ENCODE assay signal across 9 cellular contexts in genomic region chr5:143398451-143399237, GRCh38. TPM values are rescaled to one million over a fixed set of nuclear protein-coding genes. Genes with fewer than 3 reads are reported as not detected.
DNase-seq lines count a peak whose midpoint lies in the region; ATAC-seq, FAIRE-seq and TF ChIP-seq lines count a peak whose summit lies in the region.
"Had no signal": no experiment of that assay in that cellular context is flagged by ENCODE, and none has a peak within 500 bp of the region (broad histone marks: within the 10 kb centered on the region; RNA-seq: fewer than 3 reads in every experiment).

No MANE protein-coding gene starts in this region.

- intact Hi-C loops in activated naive CD4-positive, alpha-beta T cell treated with anti-CD3 and anti-CD28 coated beads for 36 hours (cut with micrococcal nuclease), result no loop called here
- intact Hi-C loops in activated T-helper 1 cell treated with anti-CD3 and anti-CD28 coated beads, Interleukin-12 subunit alpha, Interleukin-12 subunit beta, Interleukin-2, Interleukin-4 antibody, amounts not matched to agents 30 ng/mL and 10 ng/mL and 1 ng/mL, durations not matched to agents 14 hours and 24 hours and 36 hours (cut with micrococcal nuclease), result loop anchor here (5.0 kb wide), 1 partner anchor 86 kb away; no protein-coding TSS in a partner anchor
- intact Hi-C loops in kidney (cut with DNase I), result loop anchor here (10.0 kb wide), 1 partner anchor 394 kb away; no protein-coding TSS in a partner anchor

- peaks cover 62% of the 10 kb centered on the region for H3K4me1 Mint-ChIP-seq in activated naive CD4-positive, alpha-beta T cell treated with anti-CD3 and anti-CD28 coated beads for 36 hours (ENCODE audit: low read depth)
- peaks cover 83% of the 10 kb centered on the region for H3K4me1 Mint-ChIP-seq in activated T-helper 1 cell treated with anti-CD3 and anti-CD28 coated beads, Interleukin-12 subunit alpha, Interleukin-12 subunit beta, Interleukin-2, Interleukin-4 antibody, amounts not matched to agents 30 ng/mL and 10 ng/mL and 1 ng/mL, durations not matched to agents 14 hours and 24 hours and 36 hours (ENCODE audit: low read depth)

- CTCF ChIA-PET in activated naive CD4-positive, alpha-beta T cell treated with anti-CD3 and anti-CD28 coated beads for 36 hours (lab: Charles Lee), result interaction anchor here (0.6 to 2.0 kb wide), 3 partner anchors 51 to 502 kb away, joined by 3 to 5 read pairs (median 3); no protein-coding TSS in a partner anchor

- H3K4me3 Mint-ChIP-seq in activated naive CD4-positive, alpha-beta T cell treated with anti-CD3 and anti-CD28 coated beads for 36 hours, result peak overlapping the region; percentile 76
- H3K4me3 Mint-ChIP-seq in activated T-helper 1 cell treated with anti-CD3 and anti-CD28 coated beads, Interleukin-12 subunit alpha, Interleukin-12 subunit beta, Interleukin-2, Interleukin-4 antibody, amounts not matched to agents 30 ng/mL and 10 ng/mL and 1 ng/mL, durations not matched to agents 14 hours and 24 hours and 36 hours, result peak overlapping the region; percentile 92

- H3K4me3 ChIP-seq in kidney (ENCODE audit: low read length in 2 of 2) (peak overlapping the region; percentile 81 to 91), tibial nerve (peak overlapping the region; percentile 21 to 87 (median 84))

- no peak for TF ChIP-seq POLR2A in tibial nerve (IDR thresholded peaks at IDR 0.05)

- no peaks in the 10 kb centered on the region for H3K9me3 ChIP-seq in kidney (ENCODE audit: control insufficient read depth in 1 of 2, low read length in 2 of 2)
- no peaks in the 10 kb centered on the region for H3K9me3 ChIP-seq in tibial nerve

- TF ChIP-seq CTCF in kidney (IDR thresholded peaks at IDR 0.05; ENCODE audit: borderline replicate concordance, extremely low read depth, insufficient read depth), result no peak
- TF ChIP-seq CTCF in tibial nerve (IDR thresholded peaks at IDR 0.05), result no peak

- no peak for FAIRE-seq in kidney (lab: Jason Lieb, UNC)

- no peaks in the 10 kb centered on the region for H3K36me3 ChIP-seq in kidney (ENCODE audit: control insufficient read depth in 1 of 2, insufficient read depth in 2 of 2, low read length in 2 of 2)
- no peaks in the 10 kb centered on the region for H3K36me3 ChIP-seq in tibial nerve

- WGBS in tibial nerve, 2 donors, result 18 to 26% methylated on average over 8 of the region's 8 CpGs

- H3K4me1 ChIP-seq in kidney (ENCODE audit: control insufficient read depth in 1 of 2, insufficient read depth in 1 of 2, low read depth in 1 of 2, low read length in 2 of 2), result peaks cover 0 to 18% of the 10 kb centered on the region in 2 donors
- peaks cover 0 to 73% (median 45%) of the 10 kb centered on the region in 4 donors for H3K4me1 ChIP-seq in tibial nerve

- no peaks in the 10 kb centered on the region for H3K27me3 Mint-ChIP-seq in activated naive CD4-positive, alpha-beta T cell treated with anti-CD3 and anti-CD28 coated beads for 36 hours (ENCODE audit: low read depth)
- no peaks in the 10 kb centered on the region for H3K27me3 Mint-ChIP-seq in activated T-helper 1 cell treated with anti-CD3 and anti-CD28 coated beads, Interleukin-12 subunit alpha, Interleukin-12 subunit beta, Interleukin-2, Interleukin-4 antibody, amounts not matched to agents 30 ng/mL and 10 ng/mL and 1 ng/mL, durations not matched to agents 14 hours and 24 hours and 36 hours (ENCODE audit: insufficient read depth)

- ATAC-seq in HG03457 (IDR thresholded peaks at IDR 0.05; ENCODE audit: unreplicated experiment) (no peak), GM18517 (IDR thresholded peaks at IDR 0.05; ENCODE audit: unreplicated experiment) (no peak)

- peak overlapping the region in 1 of 2 donors; percentile 31 for H3K9ac ChIP-seq in kidney (ENCODE audit: low read length in 2 of 2)

- H3K27ac ChIP-seq in kidney (ENCODE audit: low read depth in 2 of 2, low read length in 2 of 2) (peak overlapping the region in 1 of 2 donors; percentile 16), tibial nerve (peak overlapping the region in 3 of 4 donors; percentile 98 to 99 (median 99))

- no peak for TF ChIP-seq EP300 in tibial nerve (IDR thresholded peaks at IDR 0.05)

- no peaks in the 10 kb centered on the region for H3K9me3 Mint-ChIP-seq in activated naive CD4-positive, alpha-beta T cell treated with anti-CD3 and anti-CD28 coated beads for 36 hours
- H3K9me3 Mint-ChIP-seq in activated T-helper 1 cell treated with anti-CD3 and anti-CD28 coated beads, Interleukin-12 subunit alpha, Interleukin-12 subunit beta, Interleukin-2, Interleukin-4 antibody, amounts not matched to agents 30 ng/mL and 10 ng/mL and 1 ng/mL, durations not matched to agents 14 hours and 24 hours and 36 hours, result no peaks in the 10 kb centered on the region

- DNase-seq in activated naive CD4-positive, alpha-beta T cell treated with anti-CD3 and anti-CD28 coated beads for 36 hours, result no peak
- no peak for DNase-seq in activated naive CD4-positive, alpha-beta T cell (lab: John Stamatoyannopoulos, UW)
- no peak for DNase-seq in activated T-helper 1 cell treated with anti-CD3 and anti-CD28 coated beads, Interleukin-12 subunit alpha, Interleukin-12 subunit beta, Interleukin-2, Interleukin-4 antibody, amounts not matched to agents 30 ng/mL and 10 ng/mL and 1 ng/mL, durations not matched to agents 14 hours and 24 hours and 36 hours (ENCODE audit: low spot score)
- DNase-seq in kidney, result no peak
- DNase-seq in tibial nerve (ENCODE audit: low spot score in 2 of 2), result no peak
- no peak for DNase-seq in 8988T
- DNase-seq: central memory CD4-positive, alpha-beta T cell had no signal

- H3K27ac Mint-ChIP-seq in activated naive CD4-positive, alpha-beta T cell treated with anti-CD3 and anti-CD28 coated beads for 36 hours, result no peak overlapping the region
- no peak overlapping the region for H3K27ac Mint-ChIP-seq in activated T-helper 1 cell treated with anti-CD3 and anti-CD28 coated beads, Interleukin-12 subunit alpha, Interleukin-12 subunit beta, Interleukin-2, Interleukin-4 antibody, amounts not matched to agents 30 ng/mL and 10 ng/mL and 1 ng/mL, durations not matched to agents 14 hours and 24 hours and 36 hours

- H3K27me3 ChIP-seq in tibial nerve, result no peaks in the 10 kb centered on the region

- H3K36me3 Mint-ChIP-seq in activated naive CD4-positive, alpha-beta T cell treated with anti-CD3 and anti-CD28 coated beads for 36 hours (ENCODE audit: low read depth), result peaks cover 19% of the 10 kb centered on the region
- H3K36me3 Mint-ChIP-seq in activated T-helper 1 cell treated with anti-CD3 and anti-CD28 coated beads, Interleukin-12 subunit alpha, Interleukin-12 subunit beta, Interleukin-2, Interleukin-4 antibody, amounts not matched to agents 30 ng/mL and 10 ng/mL and 1 ng/mL, durations not matched to agents 14 hours and 24 hours and 36 hours (ENCODE audit: low read depth), result peaks cover 39% of the 10 kb centered on the region

RNA-seq across cellular contexts. Expression of gene NR3C1, which starts 4.8 kb away (rescaled TPM):
- 10 to 100 TPM; 41.8 to 42.9 TPM for total RNA-seq in activated naive CD4-positive, alpha-beta T cell treated with anti-CD3 and anti-CD28 coated beads for 36 hours
- 62.7 TPM in 2 replicates for total RNA-seq in activated T-helper 1 cell treated with anti-CD3 and anti-CD28 coated beads, Interleukin-12 subunit alpha, Interleukin-12 subunit beta, Interleukin-2, Interleukin-4 antibody, amounts not matched to agents 30 ng/mL and 10 ng/mL and 1 ng/mL, durations not matched to agents 14 hours and 24 hours and 36 hours
- 69.0 TPM for total RNA-seq in kidney
- polyA plus RNA-seq in kidney (ENCODE audit: insufficient read depth, low read depth, low replicate concordance), result 23.4 TPM
- total RNA-seq in tibial nerve, result 10 to 100 TPM; 47.1 to 86.2 (median 75.8) TPM
